Comparison of ENCODE assay signal across 19 cellular contexts in the genomic region with DNA sequence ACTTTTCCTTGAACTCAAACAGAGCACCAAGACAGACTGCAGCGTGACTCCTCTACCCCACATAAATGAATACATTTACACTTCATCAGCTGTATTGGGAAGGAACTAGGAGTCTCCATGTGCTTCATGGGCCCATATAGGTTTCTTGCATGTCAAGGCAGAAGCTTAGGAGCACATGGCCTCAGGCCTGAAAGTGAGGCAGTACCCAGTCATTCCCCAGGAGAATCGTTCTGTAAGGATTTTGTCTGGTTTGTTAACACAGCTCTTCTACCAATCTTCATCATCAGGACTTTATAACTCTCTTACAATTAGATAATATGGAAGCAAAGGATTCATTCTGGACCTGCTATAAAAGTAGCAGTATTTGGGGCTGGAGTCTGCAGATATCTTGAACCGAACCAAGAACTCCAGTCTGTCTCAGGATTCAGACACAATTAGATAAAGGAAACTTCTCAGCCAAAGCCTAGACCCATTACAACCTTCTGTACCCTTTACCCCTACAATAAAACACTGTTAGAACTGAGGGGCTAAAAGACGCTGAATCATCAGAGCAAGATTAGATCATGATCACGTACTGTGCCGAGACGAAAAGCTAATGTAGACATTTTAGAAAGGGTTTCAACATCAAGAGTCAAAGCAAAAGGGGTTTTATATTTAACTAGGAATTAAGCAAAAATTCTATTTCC.
A peak's percentile ranks its signal among the peaks of the same experiment; 100 is the strongest.
DNase-seq lines count a peak whose midpoint lies in the region; ATAC-seq and TF ChIP-seq lines count a peak whose summit lies in the region.
"Had no signal": no experiment of that assay in that cellular context is flagged by ENCODE, and none has a peak within 500 bp of the region (broad histone marks: within the 10 kb centered on the region; RNA-seq: fewer than 3 reads in every experiment).

No MANE protein-coding gene starts in this region.

- no peaks in the 10 kb centered on the region for H3K9me3 Mint-ChIP-seq in activated naive CD8-positive, alpha-beta T cell (ENCODE audit: low read depth)
- H3K9me3 Mint-ChIP-seq in activated naive CD8-positive, alpha-beta T cell treated with anti-CD3 and anti-CD28 coated beads, Interleukin-2, amount 50 U/mL, for 24 hours, result no peaks in the 10 kb centered on the region
- H3K9me3 Mint-ChIP-seq in activated CD4-positive, alpha-beta memory T cell treated with anti-CD3 and anti-CD28 coated beads, Interleukin-2, amount 10 ng/mL, durations not matched to agents 7 days and 5 days, result no peaks in the 10 kb centered on the region

- no peaks in the 10 kb centered on the region for H3K27me3 Mint-ChIP-seq in activated naive CD8-positive, alpha-beta T cell
- H3K27me3 Mint-ChIP-seq in activated naive CD8-positive, alpha-beta T cell treated with anti-CD3 and anti-CD28 coated beads, Interleukin-2, amount 50 U/mL, for 24 hours, result no peaks in the 10 kb centered on the region
- H3K27me3 Mint-ChIP-seq in activated CD4-positive, alpha-beta memory T cell treated with anti-CD3 and anti-CD28 coated beads, Interleukin-2, amount 10 ng/mL, durations not matched to agents 7 days and 5 days, result peaks cover 5% of the 10 kb centered on the region

- H3K4me3 Mint-ChIP-seq in activated naive CD8-positive, alpha-beta T cell, result no peak overlapping the region
- H3K4me3 Mint-ChIP-seq in activated naive CD8-positive, alpha-beta T cell treated with anti-CD3 and anti-CD28 coated beads, Interleukin-2, amount 50 U/mL, for 24 hours, result no peak overlapping the region
- H3K4me3 Mint-ChIP-seq in activated CD4-positive, alpha-beta memory T cell treated with anti-CD3 and anti-CD28 coated beads, Interleukin-2, amount 10 ng/mL, durations not matched to agents 7 days and 5 days, result no peak overlapping the region
- H3K4me3 Mint-ChIP-seq: CD14-positive monocyte had no signal

- no peaks in the 10 kb centered on the region for H3K36me3 ChIP-seq in esophagus muscularis mucosa
- H3K36me3 ChIP-seq in aorta (ENCODE audit: control insufficient read depth in 1 of 2, insufficient read depth in 2 of 2, low read length in 1 of 2), result no peaks in the 10 kb centered on the region

- intact Hi-C loops in esophagus muscularis mucosa (cut with DNase I) (no loop called here), aorta (cut with DNase I) (no loop called here)

- TF ChIP-seq CTCF in esophagus muscularis mucosa (IDR thresholded peaks at IDR 0.05), result no peak

- H3K4me1 ChIP-seq in esophagus muscularis mucosa (peaks cover 12 to 24% (median 18%) of the 10 kb centered on the region in 4 donors), aorta (ENCODE audit: control insufficient read depth in 1 of 2, insufficient read depth in 2 of 2, low read length in 2 of 2) (peaks cover 0 to 3% of the 10 kb centered on the region in 2 donors)

- no peak for TF ChIP-seq POLR2A in esophagus muscularis mucosa (IDR thresholded peaks at IDR 0.05; ENCODE audit: low read depth)

- H3K4me1 Mint-ChIP-seq in activated naive CD8-positive, alpha-beta T cell (ENCODE audit: low read depth), result peaks cover 31% of the 10 kb centered on the region
- H3K4me1 Mint-ChIP-seq in activated naive CD8-positive, alpha-beta T cell treated with anti-CD3 and anti-CD28 coated beads, Interleukin-2, amount 50 U/mL, for 24 hours, result peaks cover 29% of the 10 kb centered on the region
- peaks cover 25% of the 10 kb centered on the region for H3K4me1 Mint-ChIP-seq in activated CD4-positive, alpha-beta memory T cell treated with anti-CD3 and anti-CD28 coated beads, Interleukin-2, amount 10 ng/mL, durations not matched to agents 7 days and 5 days
- H3K4me1 Mint-ChIP-seq: CD14-positive monocyte had no signal

- no peak overlapping the region for H3K27ac ChIP-seq in esophagus muscularis mucosa (replicated peaks in 1 of 4)
- H3K27ac ChIP-seq in aorta (ENCODE audit: low read depth in 1 of 2, low read length in 2 of 2), result no peak overlapping the region
- H3K27ac ChIP-seq: 22Rv1, KMS-11 had no signal

- WGBS in esophagus muscularis mucosa, result 81% methylated on average over 7 of the region's 7 CpGs
- WGBS in aorta, 2 donors, result 91 to 92% methylated on average over 7 of the region's 7 CpGs

- CTCF ChIA-PET in activated CD4-positive, alpha-beta memory T cell treated with anti-CD3 and anti-CD28 coated beads, Interleukin-2, amount 10 ng/mL, durations not matched to agents 7 days and 5 days (lab: Charles Lee), result no interaction called here

- peak overlapping the region; percentile 37 for H3K27ac Mint-ChIP-seq in activated naive CD8-positive, alpha-beta T cell
- H3K27ac Mint-ChIP-seq in activated naive CD8-positive, alpha-beta T cell treated with anti-CD3 and anti-CD28 coated beads, Interleukin-2, amount 50 U/mL, for 24 hours, result no peak overlapping the region
- no peak overlapping the region for H3K27ac Mint-ChIP-seq in activated CD4-positive, alpha-beta memory T cell treated with anti-CD3 and anti-CD28 coated beads, Interleukin-2, amount 10 ng/mL, durations not matched to agents 7 days and 5 days
- H3K27ac Mint-ChIP-seq: CD14-positive monocyte had no signal

- no peaks in the 10 kb centered on the region for H3K27me3 ChIP-seq in esophagus muscularis mucosa
- H3K27me3 ChIP-seq in aorta (ENCODE audit: control insufficient read depth in 1 of 2, insufficient read depth in 2 of 2, low read length in 1 of 2), result peaks cover 0 to 1% of the 10 kb centered on the region in 2 donors

- H3K36me3 Mint-ChIP-seq in activated naive CD8-positive, alpha-beta T cell, result peaks cover 2% of the 10 kb centered on the region
- no peaks in the 10 kb centered on the region for H3K36me3 Mint-ChIP-seq in activated naive CD8-positive, alpha-beta T cell treated with anti-CD3 and anti-CD28 coated beads, Interleukin-2, amount 50 U/mL, for 24 hours (ENCODE audit: low read depth)
- no peaks in the 10 kb centered on the region for H3K36me3 Mint-ChIP-seq in activated CD4-positive, alpha-beta memory T cell treated with anti-CD3 and anti-CD28 coated beads, Interleukin-2, amount 10 ng/mL, durations not matched to agents 7 days and 5 days (ENCODE audit: low read depth)
- H3K36me3 Mint-ChIP-seq: CD14-positive monocyte had no signal

- H3K9me3 ChIP-seq in esophagus muscularis mucosa, result no peaks in the 10 kb centered on the region
- peaks cover 2% of the 10 kb centered on the region for H3K9me3 ChIP-seq in aorta (ENCODE audit: control insufficient read depth, low read length)

- no peak for TF ChIP-seq EP300 in esophagus muscularis mucosa (IDR thresholded peaks at IDR 0.05)

- DNase-seq in activated naive CD8-positive, alpha-beta T cell treated with anti-CD3 and anti-CD28 coated beads, Interleukin-2, amount 50 U/mL, for 24 hours, result no peak
- DNase-seq in esophagus muscularis mucosa (ENCODE audit: extremely low spot score) (peak; percentile 50), renal cortical epithelial cell (ENCODE audit: low read depth) (peak; percentile 37), aorta (no peak)
- no peak for DNase-seq in activated CD4-positive, alpha-beta memory T cell treated with anti-CD3 and anti-CD28 coated beads, Interleukin-2, amount 10 ng/mL, durations not matched to agents 7 days and 5 days
- DNase-seq: DMS79 treated with DMSO at 0.1 percent for 48 hours, HCEC 1CT, MV-4-11, NCI-H187, NCI-H2227 treated with DMSO at 0.1 percent for 48 hours, NCI-H510A treated with DMSO at 0.1 percent for 48 hours, NCI-H774, SHP77 had no signal

- H3K4me3 ChIP-seq in esophagus muscularis mucosa (no peak overlapping the region), aorta (ENCODE audit: low read length in 2 of 2) (no peak overlapping the region)

- ATAC-seq in activated naive CD8-positive, alpha-beta T cell treated with anti-CD3 and anti-CD28 coated beads, Interleukin-2, amount 50 U/mL, for 24 hours, result no peak
- ATAC-seq in aorta (ENCODE audit: low FRiP score) (peak; percentile 26), HG02938 (IDR thresholded peaks at IDR 0.05; ENCODE audit: unreplicated experiment) (no peak), GM19397 (IDR thresholded peaks at IDR 0.05; ENCODE audit: unreplicated experiment) (no peak)

- POLR2A ChIA-PET in activated CD4-positive, alpha-beta memory T cell treated with anti-CD3 and anti-CD28 coated beads, Interleukin-2, amount 10 ng/mL, durations not matched to agents 7 days and 5 days (lab: Charles Lee), result no interaction called here

Comparison
In these comparisons a context has a peak if more than half of its experiments do, and no peak if none do; other contexts are left out.
1. DNase-seq: peak in esophagus muscularis mucosa (single experiment) and renal cortical epithelial cell (single experiment); none in activated naive CD8-positive, alpha-beta T cell treated with anti-CD3 and anti-CD28 coated beads, Interleukin-2, amount 50 U/mL, for 24 hours (single experiment), aorta (0 of 2) and activated CD4-positive, alpha-beta memory T cell treated with anti-CD3 and anti-CD28 coated beads, Interleukin-2, amount 10 ng/mL, durations not matched to agents 7 days and 5 days (single experiment).